In genomic region chr3:179179979-179180758, GRCh38 we compare ENCODE assay signal across 1 cellular context.
A peak's percentile ranks its signal among the peaks of the same experiment; 100 is the strongest.
TF ChIP-seq lines count a peak whose summit lies in the region.

No MANE protein-coding gene starts in this region.

TF ChIP-seq in HEK293, 187 proteins besides CTCF, POLR2A, EP300 and RAD21 (continued from another document):
- TF ChIP-seq PRDM4 (tag by site-specific recombination; IDR thresholded peaks at IDR 0.05) (no peak), PBX3 (CRISPR knock-in tag; IDR thresholded peaks at IDR 0.05) (no peak), ZNF416 (tag by site-specific recombination; IDR thresholded peaks at IDR 0.05) (no peak), ZNF302 (tag by site-specific recombination; IDR thresholded peaks at IDR 0.05; ENCODE audit: low read depth) (no peak), ZNF626 (tag by site-specific recombination; IDR thresholded peaks at IDR 0.05) (no peak), ZBTB8A (tag by site-specific recombination; IDR thresholded peaks at IDR 0.05) (no peak), PRDM6 (tag by site-specific recombination; IDR thresholded peaks at IDR 0.05) (peak; percentile 64), ZNF580 (tag by site-specific recombination; IDR thresholded peaks at IDR 0.05) (no peak), ZBTB6 (tag by site-specific recombination; IDR thresholded peaks at IDR 0.05) (0 out of 2 replicates have a peak, but pooled peaks have one; percentile 56), ZFP69B (tag by site-specific recombination; IDR thresholded peaks at IDR 0.05) (peak; percentile 46), ZNF266 (tag by site-specific recombination; IDR thresholded peaks at IDR 0.05; ENCODE audit: low read depth) (no peak), ZNF202 (tag by site-specific recombination; IDR thresholded peaks at IDR 0.05; ENCODE audit: borderline replicate concordance) (no peak), ZNF544 (tag by site-specific recombination; IDR thresholded peaks at IDR 0.05) (no peak), ZFP41 (tag by site-specific recombination; IDR thresholded peaks at IDR 0.05; ENCODE audit: borderline replicate concordance) (no peak), ZNF239 (tag by site-specific recombination; IDR thresholded peaks at IDR 0.05) (no peak), ZNF362 (tag by site-specific recombination; IDR thresholded peaks at IDR 0.05) (peak; percentile 87), ZSCAN5A (tag by site-specific recombination; IDR thresholded peaks at IDR 0.05) (no peak), ZFP3 (tag by site-specific recombination; IDR thresholded peaks at IDR 0.05; ENCODE audit: low read depth) (no peak), RBAK (tag by site-specific recombination; IDR thresholded peaks at IDR 0.05) (no peak), ZNF501 (tag by site-specific recombination; IDR thresholded peaks at IDR 0.05) (0 out of 2 replicates have a peak, but pooled peaks have one; percentile 31), WT1 (tag by site-specific recombination; IDR thresholded peaks at IDR 0.05) (peak; percentile 55), SCRT1 (tag by site-specific recombination; IDR thresholded peaks at IDR 0.05; ENCODE audit: borderline replicate concordance) (peak; percentile 88), BCL11B (tag by site-specific recombination; IDR thresholded peaks at IDR 0.05; ENCODE audit: low read depth) (no peak), ZNF639 (tag by site-specific recombination; IDR thresholded peaks at IDR 0.05) (peak; percentile 10; the same call in 1 of the 2 replicates), KLF1 (tag by site-specific recombination; IDR thresholded peaks at IDR 0.05) (no peak), ZNF311 (tag by site-specific recombination; IDR thresholded peaks at IDR 0.05; ENCODE audit: borderline replicate concordance) (no peak), ZNF530 (tag by site-specific recombination; IDR thresholded peaks at IDR 0.05; ENCODE audit: low read depth) (no peak), ZBTB11 (tag by site-specific recombination; conservative IDR thresholded peaks at IDR 0.05; ENCODE audit: low read depth) (no peak), YY1 (tag by site-specific recombination; IDR thresholded peaks at IDR 0.05) (no peak), ZNF747 (tag by site-specific recombination; IDR thresholded peaks at IDR 0.05) (no peak)
TF ChIP-seq in HEK293: peak in this region for 28.
